ENCODE assay signal across 22 cellular contexts in genomic region chr22:38067771-38068360, GRCh38. TPM values are rescaled to one million over a fixed set of nuclear protein-coding genes. Genes with fewer than 3 reads are reported as not detected.
DNase-seq lines count a peak whose midpoint lies in the region; ATAC-seq and TF ChIP-seq lines count a peak whose summit lies in the region.
"Had no signal": no experiment of that assay in that cellular context is flagged by ENCODE, and none has a peak within 500 bp of the region (broad histone marks: within the 10 kb centered on the region; RNA-seq: fewer than 3 reads in every experiment).

No MANE protein-coding gene starts in this region.

- DNase-seq in MM.1S (no peak), ascending aorta (ENCODE audit: low spot score in 2 of 2) (no peak), suprapubic skin (ENCODE audit: low spot score in 2 of 2) (no peak), NCI-H524 (lab: John Stamatoyannopoulos, UW) (no peak)
- DNase-seq in naive thymus-derived CD8-positive, alpha-beta T cell = no peak
- DNase-seq: activated B cell treated with CpG ODN at 0.5 μM for 24 hours; activated CD4-positive, alpha-beta memory T cell treated with anti-CD3 and anti-CD28 coated beads, Interleukin-2, amount 10 ng/mL, durations not matched to agents 7 days and 5 days; activated gamma-delta T cell; activated T-cell treated with anti-CD3 and anti-CD28 coated beads for 4 hours; CD4-positive, alpha-beta T cell; effector memory CD8-positive, alpha-beta T cell; MG63; natural killer cell; PC-3; stimulated activated CD4-positive, alpha-beta T cell treated with anti-CD3 and anti-CD28 coated beads, Interleukin-4, amount 100 ng/mL, for 24 hours; stomach; T-helper 2 cell had no signal

- ATAC-seq in HG03565 (IDR thresholded peaks at IDR 0.05; ENCODE audit: unreplicated experiment) = no peak
- no peak for ATAC-seq in naive thymus-derived CD8-positive, alpha-beta T cell
- ATAC-seq: effector memory CD8-positive, alpha-beta T cell; natural killer cell; PC-3 had no signal

- H3K4me1 ChIP-seq in MM.1S (ENCODE audit: low read length) = peaks cover 37% of the 10 kb centered on the region
- peaks cover 32 to 48% of the 10 kb centered on the region in 2 donors for H3K4me1 ChIP-seq in ascending aorta
- H3K4me1 ChIP-seq in suprapubic skin = peaks cover 23% of the 10 kb centered on the region

- no peak overlapping the region for H3K4me3 Mint-ChIP-seq in naive thymus-derived CD8-positive, alpha-beta T cell
- H3K4me3 Mint-ChIP-seq: activated B cell treated with CpG ODN at 0.5 μM for 24 hours; activated CD4-positive, alpha-beta memory T cell treated with anti-CD3 and anti-CD28 coated beads, Interleukin-2, amount 10 ng/mL, durations not matched to agents 7 days and 5 days; CD4-positive, alpha-beta T cell; central memory CD8-positive, alpha-beta T cell; effector memory CD8-positive, alpha-beta T cell; natural killer cell had no signal

- no peaks in the 10 kb centered on the region for H3K36me3 ChIP-seq in MM.1S (replicated peaks; ENCODE audit: insufficient read depth, low read length)
- H3K36me3 ChIP-seq in ascending aorta = peaks cover 34 to 37% of the 10 kb centered on the region in 2 donors
- peaks cover 83% of the 10 kb centered on the region for H3K36me3 ChIP-seq in suprapubic skin
- H3K36me3 ChIP-seq: MG63, SJSA1 had no signal

- H3K9me3 ChIP-seq in MM.1S (replicated peaks; ENCODE audit: insufficient read depth, low read length) (no peaks in the 10 kb centered on the region), ascending aorta (no peaks in the 10 kb centered on the region), suprapubic skin (no peaks in the 10 kb centered on the region)
- H3K9me3 ChIP-seq: MG63, SJSA1, stomach had no signal

- H2AFZ ChIP-seq in MM.1S (ENCODE audit: low read length) = no peak overlapping the region

- peak overlapping the region; percentile 94 for H3K27ac ChIP-seq in MM.1S (ENCODE audit: low read length)
- peak overlapping the region; percentile 94 to 97 for H3K27ac ChIP-seq in ascending aorta
- H3K27ac ChIP-seq in layer of hippocampus (ENCODE audit: low read depth, low read length) = peak overlapping the region; percentile 12
- H3K27ac ChIP-seq in suprapubic skin = peak overlapping the region; percentile 67
- H3K27ac ChIP-seq: SJSA1 had no signal

- no peaks in the 10 kb centered on the region for H3K27me3 ChIP-seq in MM.1S (replicated peaks; ENCODE audit: insufficient read depth, low read length)
- H3K27me3 ChIP-seq in ascending aorta = no peaks in the 10 kb centered on the region
- no peaks in the 10 kb centered on the region for H3K27me3 ChIP-seq in layer of hippocampus (ENCODE audit: control insufficient read depth, insufficient read depth, low read length)
- H3K27me3 ChIP-seq in suprapubic skin = no peaks in the 10 kb centered on the region
- H3K27me3 ChIP-seq: MG63, SJSA1, stomach had no signal

- TF ChIP-seq POLR2A in suprapubic skin (IDR thresholded peaks at IDR 0.05) = no peak

- H3K4me3 ChIP-seq in MM.1S (ENCODE audit: low read length) = peak overlapping the region; percentile 56
- no peak overlapping the region for H3K4me3 ChIP-seq in ascending aorta
- no peak overlapping the region for H3K4me3 ChIP-seq in suprapubic skin
- H3K4me3 ChIP-seq: MG63, SJSA1, stomach had no signal

- peak overlapping the region; percentile 81 for H3K9ac ChIP-seq in MM.1S (ENCODE audit: low read length)

- H3K27me3 Mint-ChIP-seq in naive thymus-derived CD8-positive, alpha-beta T cell = no peaks in the 10 kb centered on the region
- H3K27me3 Mint-ChIP-seq: activated B cell treated with CpG ODN at 0.5 μM for 24 hours; activated CD4-positive, alpha-beta memory T cell treated with anti-CD3 and anti-CD28 coated beads, Interleukin-2, amount 10 ng/mL, durations not matched to agents 7 days and 5 days; CD4-positive, alpha-beta T cell; central memory CD8-positive, alpha-beta T cell; effector memory CD8-positive, alpha-beta T cell had no signal

- H3K36me3 Mint-ChIP-seq in naive thymus-derived CD8-positive, alpha-beta T cell = peaks cover 0 to 70% (median 24%) of the 10 kb centered on the region in 3 donors

- no peak for TF ChIP-seq EP300 in suprapubic skin (IDR thresholded peaks at IDR 0.05)

- 93% methylated on average over 13 of the region's 13 CpGs for WGBS in suprapubic skin

- H3K4me2 ChIP-seq in MM.1S (ENCODE audit: low read depth, low read length) = peak overlapping the region; percentile 95

- H3K9me3 Mint-ChIP-seq in naive thymus-derived CD8-positive, alpha-beta T cell = no peaks in the 10 kb centered on the region
- H3K9me3 Mint-ChIP-seq: activated B cell treated with CpG ODN at 0.5 μM for 24 hours; activated CD4-positive, alpha-beta memory T cell treated with anti-CD3 and anti-CD28 coated beads, Interleukin-2, amount 10 ng/mL, durations not matched to agents 7 days and 5 days; CD4-positive, alpha-beta T cell; central memory CD8-positive, alpha-beta T cell; effector memory CD8-positive, alpha-beta T cell; natural killer cell had no signal

- H4K20me1 ChIP-seq in MM.1S (ENCODE audit: insufficient read depth, low read length) = no peaks in the 10 kb centered on the region

- no peak overlapping the region for H3K27ac Mint-ChIP-seq in naive thymus-derived CD8-positive, alpha-beta T cell
- H3K27ac Mint-ChIP-seq: activated B cell treated with CpG ODN at 0.5 μM for 24 hours; activated CD4-positive, alpha-beta memory T cell treated with anti-CD3 and anti-CD28 coated beads, Interleukin-2, amount 10 ng/mL, durations not matched to agents 7 days and 5 days; CD4-positive, alpha-beta T cell; effector memory CD8-positive, alpha-beta T cell; natural killer cell had no signal

- peaks cover 25% of the 10 kb centered on the region for H3K79me2 ChIP-seq in MM.1S (ENCODE audit: low read length)

- H3K9me2 ChIP-seq in MM.1S (replicated peaks; ENCODE audit: insufficient read depth, low read length) = no peaks in the 10 kb centered on the region

- intact Hi-C loops in ascending aorta (cut with DNase I) = loop anchor here (2.0 to 5.0 kb wide), 4 partner anchors 149 to 504 kb away; partner anchors contain the start of genes DMC1 and TMEM184B

- TF ChIP-seq CTCF in MM.1S (IDR thresholded peaks at IDR 0.05; ENCODE audit: low read length) (no peak), ascending aorta (IDR thresholded peaks at IDR 0.05) (no peak), suprapubic skin (IDR thresholded peaks at IDR 0.05) (no peak)

- peaks cover 30% of the 10 kb centered on the region for H3F3A ChIP-seq in MM.1S (ENCODE audit: insufficient read depth, low read length)

- H3K4me1 Mint-ChIP-seq in naive thymus-derived CD8-positive, alpha-beta T cell = peaks cover 0 to under 1% (median 0%) of the 10 kb centered on the region in 4 donors
- H3K4me1 Mint-ChIP-seq: activated CD4-positive, alpha-beta memory T cell treated with anti-CD3 and anti-CD28 coated beads, Interleukin-2, amount 10 ng/mL, durations not matched to agents 7 days and 5 days; central memory CD8-positive, alpha-beta T cell; natural killer cell had no signal

- POLR2A ChIA-PET in naive thymus-derived CD8-positive, alpha-beta T cell (lab: Charles Lee) = interaction anchor here (0.6 kb wide), 1 partner anchor 70 kb away, joined by 3 read pairs; no protein-coding TSS in a partner anchor

RNA-seq across cellular contexts. Expression of gene PICK1, which starts 10.7 kb away (rescaled TPM):
- 88.1 TPM for total RNA-seq in ascending aorta
- 10 to 100 TPM; 36.7 to 72.0 (median 61.5) TPM for total RNA-seq in suprapubic skin
- total RNA-seq in naive thymus-derived CD8-positive, alpha-beta T cell = 10 to 100 TPM; 24.1 to 28.8 TPM
- polyA plus RNA-seq in naive thymus-derived CD8-positive, alpha-beta T cell = 1 to 10 TPM; 4.5 to 7.7 (median 6.6) TPM

RNA-seq across cellular contexts. Expression of gene SLC16A8, which starts 16.1 kb away (rescaled TPM):
- total RNA-seq in ascending aorta (not detected), suprapubic skin (not detected)
- not detected for total RNA-seq in naive thymus-derived CD8-positive, alpha-beta T cell
- not detected for polyA plus RNA-seq in naive thymus-derived CD8-positive, alpha-beta T cell
- total RNA-seq: activated B cell treated with CpG ODN at 0.5 μM for 24 hours; activated CD4-positive, alpha-beta memory T cell treated with anti-CD3 and anti-CD28 coated beads, Interleukin-2, amount 10 ng/mL, durations not matched to agents 7 days and 5 days; CD4-positive, alpha-beta T cell; G401; PC-3; SJSA1; stomach had no signal

RNA-seq across cellular contexts. Expression of gene BAIAP2L2, which starts 42.6 kb away (rescaled TPM):
- total RNA-seq in ascending aorta = not detected
- total RNA-seq in suprapubic skin = 1 to 10 TPM in 3 of 4 donors, under 1 TPM in 1; 0.49 to 1.7 (median 1.6) TPM
- 1 to 10 TPM; 2.2 to 2.7 TPM for total RNA-seq in naive thymus-derived CD8-positive, alpha-beta T cell
- not detected for polyA plus RNA-seq in naive thymus-derived CD8-positive, alpha-beta T cell
- total RNA-seq: SJSA1 had no signal

Comparison
In these comparisons a context has a peak if more than half of its experiments do, and no peak if none do; other contexts are left out.
1. H3K27ac ChIP-seq: peak in every context shown above with its lines; median percentile 96 in ascending aorta; 94 in MM.1S; 67 in suprapubic skin; 12 in layer of hippocampus.